Comparison of ENCODE assay signal across 8 cellular contexts in genomic region chr4:184263910-184264732, GRCh38.
DNase-seq lines count a peak whose midpoint lies in the region; ATAC-seq and TF ChIP-seq lines count a peak whose summit lies in the region.

No MANE protein-coding gene starts in this region.

- in situ Hi-C loops in GM13977 (cut with MboI; ENCODE audit: low pct_unique_long_range_greater_than_20kb, low sequenced_read_pairs, unreplicated experiment), result loop anchor here (10.0 kb wide), 1 partner anchor 271 kb away; no protein-coding TSS in a partner anchor
- in situ Hi-C loops in T47D (cut with HindIII; ENCODE audit: low pct_unique_long_range_greater_than_20kb, low sequenced_read_pairs), result no loop called here

- peak; percentile 29 for ATAC-seq in HG03135 (IDR thresholded peaks at IDR 0.05; ENCODE audit: unreplicated experiment)

- DNase-seq in GM13977 (ENCODE audit: low spot score) (peak; percentile 69), NCI-H2227 treated with DMSO at 0.1 percent for 48 hours (lab: John Stamatoyannopoulos, UW) (peak; percentile 92), T47D (ENCODE audit: low read depth in 1 of 2, low spot score in 1 of 2) (peak; percentile 40 to 91), iris pigment epithelial cell (ENCODE audit: low read depth) (peak; percentile 87), cortex of kidney (lab: John Stamatoyannopoulos, UW) (no peak)
- peak; percentile 97 for DNase-seq in stimulated activated CD4-positive, alpha-beta T cell treated with anti-CD3 and anti-CD28 coated beads, Interleukin-15, amount 100 ng/mL, for 24 hours

- TF ChIP-seq CTCF in GM13977 (IDR thresholded peaks at IDR 0.05; ENCODE audit: extremely low read depth, insufficient read depth, missing control alignments) (peak; percentile 74), VCaP (conservative IDR thresholded peaks at IDR 0.05) (peak; percentile 91)

- no peak overlapping the region for H3K27ac ChIP-seq in VCaP
